In genomic region chr12:116384629-116385485, GRCh38 we compare ENCODE assay signal across 8 cellular contexts.
DNase-seq lines count a peak whose midpoint lies in the region.
"Had no signal": no experiment of that assay in that cellular context is flagged by ENCODE, and none has a peak within 500 bp of the region (broad histone marks: within the 10 kb centered on the region; RNA-seq: fewer than 3 reads in every experiment).

No MANE protein-coding gene starts in this region.

- H3K4me1 ChIP-seq in trophoblast cell (ENCODE audit: control insufficient read depth in 1 of 2, insufficient read depth in 2 of 2, low read length in 2 of 2): peaks cover 34 to 36% of the 10 kb centered on the region in 2 experiments

- peaks cover 18% of the 10 kb centered on the region for H3K79me1 ChIP-seq in trophoblast cell (ENCODE audit: low read length)

- H2BK12ac ChIP-seq in trophoblast cell (ENCODE audit: low read length): peak overlapping the region; percentile 81

- H3K14ac ChIP-seq in trophoblast cell (ENCODE audit: low read length): no peak overlapping the region

- H3K18ac ChIP-seq in trophoblast cell (ENCODE audit: low read length): peak overlapping the region; percentile 52

- peak; percentile 22 for DNase-seq in GM19240 (ENCODE audit: insufficient read length, low spot score)
- DNase-seq in NCI-H1105 (lab: John Stamatoyannopoulos, UW): peak; percentile 13
- DNase-seq in amniotic epithelial cell (ENCODE audit: low read depth): peak; percentile 45
- DNase-seq in trophoblast cell: peak; percentile 66
- DNase-seq in NCI-H2171 (lab: John Stamatoyannopoulos, UW): no peak
- no peak for DNase-seq in kidney glomerular epithelial cell (lab: John Stamatoyannopoulos, UW)
- no peak for DNase-seq in NCI-H146 treated with DMSO at 0.1 percent for 48 hours (lab: John Stamatoyannopoulos, UW; ENCODE audit: unreplicated experiment)

- H3K9me3 ChIP-seq in trophoblast cell (ENCODE audit: insufficient read depth, low read depth, low read length): peaks cover 2% of the 10 kb centered on the region
- H3K9me3 ChIP-seq: neutrophil had no signal

- no peak overlapping the region for H4K8ac ChIP-seq in trophoblast cell (ENCODE audit: low read depth, low read length)

- no peaks in the 10 kb centered on the region for H3K36me3 ChIP-seq in trophoblast cell (ENCODE audit: control insufficient read depth in 1 of 2, insufficient read depth in 2 of 2, low read length in 2 of 2)
- H3K36me3 ChIP-seq: neutrophil had no signal

- H3K27me3 ChIP-seq in trophoblast cell (ENCODE audit: insufficient read depth, low read length): no peaks in the 10 kb centered on the region
- H3K27me3 ChIP-seq: neutrophil had no signal

- no CpG with 5 or more reads among the region's 7 CpGs for WGBS in trophoblast cell (ENCODE audit: extremely low coverage, insufficient coverage, insufficient read length)

- H3K9ac ChIP-seq in trophoblast cell (ENCODE audit: low read length): no peak overlapping the region

- H2AFZ ChIP-seq in trophoblast cell (ENCODE audit: insufficient read depth, low read length, poor library complexity): no peak overlapping the region

- no peak overlapping the region for H3K27ac ChIP-seq in trophoblast cell (ENCODE audit: low read depth, low read length)
- H3K27ac ChIP-seq: neutrophil had no signal

- H3K4ac ChIP-seq in trophoblast cell (ENCODE audit: low read depth, low read length): no peak overlapping the region

- no peaks in the 10 kb centered on the region for H3K79me2 ChIP-seq in trophoblast cell (ENCODE audit: control insufficient read depth, insufficient read depth, low read length, poor library complexity)

- H2BK120ac ChIP-seq in trophoblast cell (ENCODE audit: insufficient read depth, low read length, poor library complexity): no peak overlapping the region

- H4K12ac ChIP-seq in trophoblast cell (ENCODE audit: low read depth, low read length): no peak overlapping the region

- no peak overlapping the region for H3K4me2 ChIP-seq in trophoblast cell (ENCODE audit: low read length)

- H2AK5ac ChIP-seq in trophoblast cell (ENCODE audit: low read length): peak overlapping the region; percentile 55

- H3K4me3 ChIP-seq in trophoblast cell (ENCODE audit: low read depth, low read length): no peak overlapping the region

- no peak overlapping the region for H2BK5ac ChIP-seq in trophoblast cell (ENCODE audit: low read depth, low read length, poor library complexity)

- peak overlapping the region; percentile 46 for H4K91ac ChIP-seq in trophoblast cell (ENCODE audit: low read depth, low read length)

- H3K23ac ChIP-seq in trophoblast cell (ENCODE audit: low read length): no peak overlapping the region

Comparison
In these comparisons a context has a peak if more than half of its experiments do, and no peak if none do; other contexts are left out.
1. DNase-seq: peak in GM19240 (single experiment), NCI-H1105 (single experiment), amniotic epithelial cell (single experiment) and trophoblast cell (2 of 2); none in NCI-H2171 (single experiment), kidney glomerular epithelial cell (single experiment) and NCI-H146 treated with DMSO at 0.1 percent for 48 hours (single experiment).